ENCODE assay signal across 8 cellular contexts in genomic region chr4:140523857-140524742, GRCh38. TPM values are rescaled to one million over a fixed set of nuclear protein-coding genes. Genes with fewer than 3 reads are reported as not detected.
DNase-seq lines count a peak whose midpoint lies in the region; ATAC-seq lines count a peak whose summit lies in the region.

Gene ELMOD2 (plus strand): TSS chr4:140524168. CDS start chr4:140525429, 1,261 bp downstream.

- ATAC-seq in HG03469 (IDR thresholded peaks at IDR 0.05; ENCODE audit: unreplicated experiment) = peak; percentile 99
- ATAC-seq in left lobe of liver = peak; percentile 99

- peak within 1 kb of the TSS; percentile 87 for H3K4me3 Mint-ChIP-seq in activated CD4-positive, alpha-beta T cell treated with anti-CD3 and anti-CD28 coated beads, Interleukin-2, amount 10 ng/mL, durations not matched to agents 7 days and 5 days

- POLR2A ChIA-PET in activated CD4-positive, alpha-beta T cell treated with anti-CD3 and anti-CD28 coated beads, Interleukin-2, amount 10 ng/mL, durations not matched to agents 7 days and 5 days (lab: Charles Lee) = interaction anchor here (0.8 kb wide), 1 partner anchor 26 kb away, joined by 5 read pairs; the partner anchor contains the start of gene MGAT4D

- peak; percentile 94 for DNase-seq in GM19240 (ENCODE audit: insufficient read length, low spot score)
- DNase-seq in NCI-H526 treated with DMSO at 0.1 percent for 48 hours (lab: John Stamatoyannopoulos, UW) = peak; percentile 96
- DNase-seq in activated CD4-positive, alpha-beta T cell treated with anti-CD3 and anti-CD28 coated beads, Interleukin-2, amount 10 ng/mL, durations not matched to agents 7 days and 5 days = peak; percentile 98
- peak; percentile 98 for DNase-seq in dedifferentiated amniotic fluid mesenchymal stem cell (ENCODE audit: extremely low spot score)
- DNase-seq in left lobe of liver (ENCODE audit: low spot score) = peak; percentile 99
- peak; percentile 95 to 97 for DNase-seq in stimulated activated CD4-positive, alpha-beta T cell treated with anti-CD3 and anti-CD28 coated beads, Interleukin-2, amount 100 ng/mL, for 48 hours

- peaks cover 11 to 28% (median 18%) of the 10 kb centered on the region in 11 experiments for H3K36me3 ChIP-seq in BLaER1 treated with 17β-estradiol and CSF1 and Interleukin-3, amounts not matched to agents 10 nM and 100 nM

- peak within 1 kb of the TSS; percentile 82 to 93 (median 89) for H3K9ac ChIP-seq in BLaER1 treated with 17β-estradiol and CSF1 and Interleukin-3, amounts not matched to agents 10 nM and 100 nM

- no peaks in the 10 kb centered on the region for H4K20me1 ChIP-seq in BLaER1 treated with 17β-estradiol and CSF1 and Interleukin-3, amounts not matched to agents 10 nM and 100 nM

- peaks cover 23% of the 10 kb centered on the region for H3K4me1 Mint-ChIP-seq in activated CD4-positive, alpha-beta T cell treated with anti-CD3 and anti-CD28 coated beads, Interleukin-2, amount 10 ng/mL, durations not matched to agents 7 days and 5 days

- H3K4me3 ChIP-seq in BLaER1 treated with 17β-estradiol and CSF1 and Interleukin-3, amounts not matched to agents 10 nM and 100 nM = peak within 1 kb of the TSS; percentile 71 to 92 (median 85)

- H3K27me3 Mint-ChIP-seq in activated CD4-positive, alpha-beta T cell treated with anti-CD3 and anti-CD28 coated beads, Interleukin-2, amount 10 ng/mL, durations not matched to agents 7 days and 5 days = peaks cover 2% of the 10 kb centered on the region

- CTCF ChIA-PET in activated CD4-positive, alpha-beta T cell treated with anti-CD3 and anti-CD28 coated beads, Interleukin-2, amount 10 ng/mL, durations not matched to agents 7 days and 5 days (lab: Charles Lee) = interaction anchor here (0.6 to 1.4 kb wide), 11 partner anchors 13 to 1168 kb away, joined by 3 to 10 read pairs (median 3); partner anchors contain the start of gene SCOC

- H3K4me1 ChIP-seq in BLaER1 treated with 17β-estradiol and CSF1 and Interleukin-3, amounts not matched to agents 10 nM and 100 nM = peaks cover 0 to 13% (median 12%) of the 10 kb centered on the region in 10 experiments; a peak in 15 of 20 replicates

- peak within 1 kb of the TSS; percentile 70 to 95 (median 87) for H3K27ac ChIP-seq in BLaER1 treated with 17β-estradiol and CSF1 and Interleukin-3, amounts not matched to agents 10 nM and 100 nM

- H3K27ac Mint-ChIP-seq in activated CD4-positive, alpha-beta T cell treated with anti-CD3 and anti-CD28 coated beads, Interleukin-2, amount 10 ng/mL, durations not matched to agents 7 days and 5 days = peak within 1 kb of the TSS; percentile 83

- peak within 1 kb of the TSS; percentile 69 to 88 (median 80) for H3K4me2 ChIP-seq in BLaER1 treated with 17β-estradiol and CSF1 and Interleukin-3, amounts not matched to agents 10 nM and 100 nM

- no peaks in the 10 kb centered on the region for H3K9me3 Mint-ChIP-seq in activated CD4-positive, alpha-beta T cell treated with anti-CD3 and anti-CD28 coated beads, Interleukin-2, amount 10 ng/mL, durations not matched to agents 7 days and 5 days

- no peaks in the 10 kb centered on the region for H3K27me3 ChIP-seq in BLaER1 treated with 17β-estradiol and CSF1 and Interleukin-3, amounts not matched to agents 10 nM and 100 nM

- H3K36me3 Mint-ChIP-seq in activated CD4-positive, alpha-beta T cell treated with anti-CD3 and anti-CD28 coated beads, Interleukin-2, amount 10 ng/mL, durations not matched to agents 7 days and 5 days (ENCODE audit: low read depth) = peaks cover 15% of the 10 kb centered on the region

- H3K9me3 ChIP-seq in BLaER1 treated with 17β-estradiol and CSF1 and Interleukin-3, amounts not matched to agents 10 nM and 100 nM (replicated peaks in 1 of 11) = peaks cover 0 to 8% (median 6%) of the 10 kb centered on the region in 11 experiments; a peak in 12 of 22 replicates

RNA-seq across cellular contexts. Expression of gene ELMOD2, which starts in this region (rescaled TPM):
- total RNA-seq in activated CD4-positive, alpha-beta T cell treated with anti-CD3 and anti-CD28 coated beads, Interleukin-2, amount 10 ng/mL, durations not matched to agents 7 days and 5 days = 10 to 100 TPM; 16.8 to 17.4 TPM
- total RNA-seq in left lobe of liver = 18.6 TPM

Comparison
In these comparisons a context has a peak if more than half of its experiments do, and no peak if none do; other contexts are left out.
1. Peak in every context shown above with its lines: DNase-seq, ATAC-seq, H3K4me3 ChIP-seq and H3K27ac ChIP-seq.